In genomic region chrX:21369613-21370012, GRCh38 we compare ENCODE assay signal across 7 cellular contexts. TPM values are rescaled to one million over a fixed set of nuclear protein-coding genes. Genes with fewer than 3 reads are reported as not detected.
"Had no signal": no experiment of that assay in that cellular context is flagged by ENCODE, and none has a peak within 500 bp of the region (broad histone marks: within the 10 kb centered on the region; RNA-seq: fewer than 3 reads in every experiment).

No MANE protein-coding gene starts in this region.

- H3K9me3 ChIP-seq: HAP-1 had no signal

- H3K4me1 ChIP-seq: HAP-1 had no signal

- H3K4me3 ChIP-seq: GM23248, HAP-1 had no signal

- H3K36me3 ChIP-seq: HAP-1 had no signal

- DNase-seq: GM23248, GOT3, H7, HFFc6, KBM-7 had no signal

RNA-seq across cellular contexts. Expression of gene CNKSR2, which starts 4.6 kb away (rescaled TPM):
- total RNA-seq: HepG2, HFFc6 had no signal
- polyA plus RNA-seq: HepG2 had no signal
